11 cellular contexts compared by ENCODE assay signal in the genomic region with DNA sequence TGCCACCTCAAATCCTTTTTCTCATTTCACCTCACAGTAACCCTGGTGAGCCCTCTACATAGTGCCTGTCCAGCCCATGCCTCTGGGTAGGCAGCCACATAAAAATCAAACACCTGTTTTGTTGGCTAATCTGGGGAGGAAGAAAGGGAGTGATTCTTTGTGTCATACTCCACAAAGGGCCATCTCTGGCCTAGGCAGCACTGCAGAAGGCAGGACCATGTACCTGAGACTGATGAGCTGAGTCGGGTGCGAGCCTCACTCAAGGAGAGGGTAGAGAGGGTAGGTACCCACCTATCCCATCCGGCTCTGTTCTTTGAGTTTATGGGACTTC. TPM values are rescaled to one million over a fixed set of nuclear protein-coding genes. Genes with fewer than 3 reads are reported as not detected.
DNase-seq lines count a peak whose midpoint lies in the region; ATAC-seq and TF ChIP-seq lines count a peak whose summit lies in the region.
"Had no signal": no experiment of that assay in that cellular context is flagged by ENCODE, and none has a peak within 500 bp of the region (broad histone marks: within the 10 kb centered on the region; RNA-seq: fewer than 3 reads in every experiment).

No MANE protein-coding gene starts in this region.

- ATAC-seq in PC-3 (no peak), mucosa of descending colon (peak; percentile 12)

- peak overlapping the region; percentile 75 for H3K4me2 ChIP-seq in PC-3 (ENCODE audit: low read length)

- CTCF ChIA-PET in PC-3 (lab: Charles Lee) = no interaction called here

- H3K4me1 ChIP-seq in PC-3 (ENCODE audit: insufficient read depth, low read length) (peaks cover 56% of the 10 kb centered on the region), ectodermal cell (ENCODE audit: control insufficient read depth, insufficient read depth, low read length) (peaks cover 12% of the 10 kb centered on the region), mucosa of descending colon (ENCODE audit: low read depth) (peaks cover 19% of the 10 kb centered on the region), thyroid gland (peaks cover 10 to 19% of the 10 kb centered on the region in 2 donors), tibial nerve (peaks cover 0 to 13% (median 4%) of the 10 kb centered on the region in 4 donors)

- peak overlapping the region; percentile 33 for H3K9ac ChIP-seq in PC-3 (ENCODE audit: low read length)

- H3K36me3 ChIP-seq in PC-3 (ENCODE audit: low read depth, low read length) = peaks cover 5% of the 10 kb centered on the region; the same call in 1 of the 2 replicates
- H3K36me3 ChIP-seq in ectodermal cell (ENCODE audit: control insufficient read depth, insufficient read depth, low read length) = no peaks in the 10 kb centered on the region
- no peaks in the 10 kb centered on the region for H3K36me3 ChIP-seq in mucosa of descending colon (ENCODE audit: low read depth)
- no peaks in the 10 kb centered on the region for H3K36me3 ChIP-seq in thyroid gland
- no peaks in the 10 kb centered on the region for H3K36me3 ChIP-seq in tibial nerve

- H3K9me3 ChIP-seq in PC-3 (ENCODE audit: low read length) (no peaks in the 10 kb centered on the region), ectodermal cell (ENCODE audit: control insufficient read depth, low read length) (no peaks in the 10 kb centered on the region), mucosa of descending colon (no peaks in the 10 kb centered on the region), thyroid gland (no peaks in the 10 kb centered on the region), tibial nerve (no peaks in the 10 kb centered on the region)

- TF ChIP-seq EP300 in tibial nerve (IDR thresholded peaks at IDR 0.05) = no peak

- no TSS peak for BruUV-seq in PC-3 (replicated peaks; lab: Mats Ljungman, UMichigan)

- peaks cover 16% of the 10 kb centered on the region for H3F3A ChIP-seq in PC-3 (ENCODE audit: low read length, unreplicated experiment)

- WGBS in ectodermal cell, 2 experiments = 80 to 97% methylated on average over 3 of the region's 3 CpGs
- WGBS in thyroid gland, 2 donors = 96 to 98% methylated on average over 3 of the region's 3 CpGs
- 95% methylated on average over 3 of the region's 3 CpGs for WGBS in tibial nerve, 2 donors

- H4K20me1 ChIP-seq in PC-3 (ENCODE audit: low read length) = peaks cover 26% of the 10 kb centered on the region

- POLR2A ChIA-PET in PC-3 (lab: Charles Lee; ENCODE audit: unreplicated experiment) = interaction anchor here (0.6 kb wide), 2 partner anchors 35 to 443 kb away, joined by 3 to 5 read pairs; no protein-coding TSS in a partner anchor

- peaks cover 85% of the 10 kb centered on the region for H3K79me2 ChIP-seq in PC-3 (ENCODE audit: low read length)

- DNase-seq in PC-3 (no peak), mucosa of descending colon (no peak), thyroid gland (no peak), NCI-H510A treated with DMSO at 0.1 percent for 48 hours (lab: John Stamatoyannopoulos, UW) (no peak), NCI-H748 (lab: John Stamatoyannopoulos, UW; ENCODE audit: unreplicated experiment) (no peak), tibial nerve (ENCODE audit: low spot score in 2 of 2) (no peak), dermis blood vessel endothelial cell (no peak)
- DNase-seq: glutamatergic neuron, NCI-H2171 treated with DMSO at 0.1 percent for 48 hours had no signal

- peak overlapping the region; percentile 21 for H3K4me3 ChIP-seq in PC-3 (ENCODE audit: low read length)
- no peak overlapping the region for H3K4me3 ChIP-seq in ectodermal cell (ENCODE audit: insufficient read depth, low read depth, low read length)
- H3K4me3 ChIP-seq in mucosa of descending colon = no peak overlapping the region
- no peak overlapping the region for H3K4me3 ChIP-seq in thyroid gland (replicated peaks in 1 of 3)
- H3K4me3 ChIP-seq in tibial nerve = no peak overlapping the region
- H3K4me3 ChIP-seq: lung had no signal

- intact Hi-C loops in PC-3 (cut with micrococcal nuclease) = loop anchor here (2.0 to 10.0 kb wide), 4 partner anchors 21 to 353 kb away; a partner anchor contains a TSS
- intact Hi-C loops in mucosa of descending colon (cut with DNase I, micrococcal nuclease) = no loop called here
- intact Hi-C loops in thyroid gland (cut with DNase I) = no loop called here

- TF ChIP-seq POLR2A in thyroid gland (IDR thresholded peaks at IDR 0.05) = no peak
- TF ChIP-seq POLR2A in tibial nerve (IDR thresholded peaks at IDR 0.05) = no peak

- TF ChIP-seq CTCF in PC-3 (conservative IDR thresholded peaks at IDR 0.05; ENCODE audit: low read depth, low read length) = no peak
- TF ChIP-seq CTCF in mucosa of descending colon (IDR thresholded peaks at IDR 0.05) = no peak
- TF ChIP-seq CTCF in thyroid gland (IDR thresholded peaks at IDR 0.05) = no peak
- no peak for TF ChIP-seq CTCF in tibial nerve (IDR thresholded peaks at IDR 0.05)

- H2AFZ ChIP-seq in PC-3 (ENCODE audit: low read length) = no peak overlapping the region

- peak overlapping the region; percentile 89 for H3K27ac ChIP-seq in PC-3 (ENCODE audit: low read length)
- peak overlapping the region; percentile 86 for H3K27ac ChIP-seq in ectodermal cell (ENCODE audit: insufficient read depth, low read depth, low read length, poor library complexity, severe bottlenecking)
- H3K27ac ChIP-seq in thyroid gland = peak overlapping the region; percentile 49 to 82 (median 77)
- peak overlapping the region in 1 of 4 donors; percentile 20 for H3K27ac ChIP-seq in tibial nerve

- H3K27me3 ChIP-seq in PC-3 (ENCODE audit: low read length) = no peaks in the 10 kb centered on the region
- H3K27me3 ChIP-seq in ectodermal cell (ENCODE audit: control insufficient read depth, insufficient read depth, low read length, poor library complexity, severe bottlenecking) = no peaks in the 10 kb centered on the region
- no peaks in the 10 kb centered on the region for H3K27me3 ChIP-seq in thyroid gland
- H3K27me3 ChIP-seq in tibial nerve = no peaks in the 10 kb centered on the region

- H3K9me2 ChIP-seq in PC-3 (replicated peaks; ENCODE audit: low read length) = no peaks in the 10 kb centered on the region

RNA-seq across cellular contexts. Expression of a gene that starts 7.8 kb away (rescaled TPM):
- 33.9 and 46.9 TPM in 2 replicates for total RNA-seq in PC-3 (2014; rRNA removed)
- 15.7 TPM for polyA plus RNA-seq in ectodermal cell (2013, experiment 1 of 4)
- polyA plus RNA-seq in ectodermal cell (2013, experiment 2 of 4) = 12.1 TPM
- polyA plus RNA-seq in ectodermal cell (2013, experiment 3 of 4) = 9.7 TPM
- polyA plus RNA-seq in ectodermal cell (2013, experiment 4 of 4) = 10.0 TPM
- total RNA-seq in mucosa of descending colon = 10 to 100 TPM; 20.2 to 38.0 (median 27.5) TPM
- total RNA-seq in thyroid gland = 1 to 10 TPM; 4.0 to 8.8 (median 5.0) TPM
- total RNA-seq in tibial nerve = 1 to 10 TPM; 3.3 to 8.1 (median 5.3) TPM
- 6.0 and 8.2 TPM in 2 replicates for total RNA-seq in dermis blood vessel endothelial cell

RNA-seq across cellular contexts. Expression of a gene that starts 36.7 kb away (rescaled TPM):
- total RNA-seq in PC-3 (2014; rRNA removed) = 13.3 and 20.1 TPM in 2 replicates
- polyA plus RNA-seq in ectodermal cell (2013, experiment 1 of 4) = 21.6 TPM
- 22.3 TPM for polyA plus RNA-seq in ectodermal cell (2013, experiment 2 of 4)
- polyA plus RNA-seq in ectodermal cell (2013, experiment 3 of 4) = 9.8 TPM
- 13.0 TPM for polyA plus RNA-seq in ectodermal cell (2013, experiment 4 of 4)
- total RNA-seq in mucosa of descending colon = 100 to 1,000 TPM; 125 to 247 (median 187) TPM
- 10 to 100 TPM in 1 of 4 donors, 1 to 10 TPM in 3; 7.7 to 14.9 (median 8.7) TPM for total RNA-seq in thyroid gland
- 1 to 10 TPM in 3 of 4 donors, under 1 TPM in 1; 0.63 to 4.9 (median 2.0) TPM for total RNA-seq in tibial nerve
- 0.42 and 2.4 TPM in 2 replicates for total RNA-seq in dermis blood vessel endothelial cell
